In the genomic region with DNA sequence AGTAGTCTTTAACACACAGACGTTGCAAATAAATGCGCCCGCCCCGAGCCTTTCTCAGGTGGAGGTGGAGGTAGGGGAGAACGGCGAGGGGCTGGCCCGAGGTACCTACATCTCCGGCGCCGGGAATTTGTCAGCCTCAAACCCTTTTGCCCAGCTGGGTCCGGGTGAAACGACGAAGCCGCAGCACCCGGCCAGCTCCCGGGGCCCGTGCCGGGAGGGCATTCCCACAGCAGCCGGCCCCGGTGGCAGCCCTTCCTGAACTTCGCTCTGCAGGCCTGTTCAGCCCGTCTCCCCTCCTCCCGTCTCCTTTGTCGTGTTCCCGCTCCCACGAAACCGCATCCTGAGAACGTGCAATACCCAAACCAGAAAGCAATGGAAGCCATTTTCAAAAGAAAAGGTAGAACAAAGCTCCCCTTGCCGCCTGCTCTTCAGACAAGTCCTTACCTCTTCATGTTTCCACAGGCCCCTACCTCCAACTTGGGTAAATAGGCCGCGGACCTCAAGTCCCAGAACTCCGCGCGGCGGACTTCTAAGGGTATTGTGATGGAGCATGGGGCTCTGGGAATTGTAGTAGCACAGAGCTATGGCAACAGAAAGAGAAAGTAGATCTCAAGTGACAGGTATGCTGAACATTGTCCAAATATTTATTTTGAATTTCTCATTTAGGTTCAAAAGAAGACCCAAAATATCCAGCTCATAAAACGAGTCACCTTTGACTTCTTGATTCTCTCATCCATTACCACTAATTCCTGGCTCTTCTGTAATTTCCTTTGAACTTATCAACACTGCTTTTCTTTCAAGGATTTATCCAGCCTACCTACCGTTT, we compare ENCODE assay signal across 8 cellular contexts. TPM values are rescaled to one million over a fixed set of nuclear protein-coding genes. Genes with fewer than 3 reads are reported as not detected.
DNase-seq lines count a peak whose midpoint lies in the region; ATAC-seq and TF ChIP-seq lines count a peak whose summit lies in the region.

A gene (minus strand): TSS at position 501 of the 826 bp plus-strand sequence. CDS start 49 bp downstream, at position 452.

- ATAC-seq in HG03196 (IDR thresholded peaks at IDR 0.05; ENCODE audit: unreplicated experiment), result peak; percentile 99
- peak; percentile 100 for ATAC-seq in activated CD4-positive, CD25-positive, alpha-beta regulatory T cell treated with anti-CD3 and anti-CD28 coated beads, Interleukin-2, amount 50 U/mL, for 24 hours

- DNase-seq in AG04450 (ENCODE audit: low read depth, low spot score), result peak; percentile 1
- peak; percentile 78 for DNase-seq in NCI-H2227 treated with DMSO at 0.1 percent for 48 hours (lab: John Stamatoyannopoulos, UW)
- peak; percentile 88 for DNase-seq in cerebellar cortex (ENCODE audit: low spot score)
- DNase-seq in islet precursor cell, result peak; percentile 79
- peak; percentile 57 for DNase-seq in stimulated activated CD4-positive, alpha-beta T cell treated with anti-CD3 and anti-CD28 coated beads, Interleukin-12 subunit alpha, Interleukin-12 subunit beta, amount 100 ng/mL, for 4 hours

- TF ChIP-seq CTCF in AG04450 (IDR thresholded peaks at IDR 0.05; ENCODE audit: low read depth, low read length), result no peak

- H3K27ac ChIP-seq in AG04450 (ENCODE audit: low read depth, low read length), result peak within 1 kb of the TSS; percentile 11

- H3K4me3 ChIP-seq in AG04450 (ENCODE audit: low read depth, low read length), result peak within 1 kb of the TSS; percentile 65

- no peaks in the 10 kb centered on the region for H3K27me3 ChIP-seq in AG04450 (ENCODE audit: control insufficient read depth, insufficient read depth, low read length)

- H3K9me3 ChIP-seq in AG04450 (ENCODE audit: control insufficient read depth, insufficient read depth, low read length), result no peaks in the 10 kb centered on the region

- in situ Hi-C loops in GM18951 (cut with MboI; ENCODE audit: low sequenced_read_pairs, unreplicated experiment), result no loop called here

- peak; percentile 33 for TF ChIP-seq POLR2A in GM18951 (IDR thresholded peaks at IDR 0.05; ENCODE audit: extremely low read depth, insufficient read depth, insufficient read length)

- CTCF ChIA-PET in AG04450 (lab: Charles Lee), result interaction anchor here (0.8 kb wide), 1 partner anchor 224 kb away, joined by 3 read pairs; no protein-coding TSS in a partner anchor

- POLR2A ChIA-PET in AG04450 (lab: Yijun Ruan, JAX), result no interaction called here

RNA-seq across cellular contexts. Expression of the gene that starts here (rescaled TPM):
- 7.2 and 9.6 TPM in 2 replicates for polyA plus RNA-seq in AG04450 (2011; rRNA removed)
- 5.2 and 12.3 TPM in 2 replicates for polyA minus RNA-seq in AG04450 (2011; rRNA and poly(A)+ RNA removed)

Comparison
In these comparisons a context has a peak if more than half of its experiments do, and no peak if none do; other contexts are left out.
1. Peak in every context shown above with its lines: DNase-seq, ATAC-seq, H3K4me3 ChIP-seq and H3K27ac ChIP-seq.
2. DNase-seq: peak in every context shown above with its lines; median percentile 88 in cerebellar cortex; 79 in islet precursor cell; 78 in NCI-H2227 treated with DMSO at 0.1 percent for 48 hours; 57 in stimulated activated CD4-positive, alpha-beta T cell treated with anti-CD3 and anti-CD28 coated beads, Interleukin-12 subunit alpha, Interleukin-12 subunit beta, amount 100 ng/mL, for 4 hours; 1 in AG04450.